8 cellular contexts compared by ENCODE assay signal in genomic region chr1:27284425-27285287, GRCh38. TPM values are rescaled to one million over a fixed set of nuclear protein-coding genes. Genes with fewer than 3 reads are reported as not detected.
A peak's percentile ranks its signal among the peaks of the same experiment; 100 is the strongest.
DNase-seq lines count a peak whose midpoint lies in the region; ATAC-seq and TF ChIP-seq lines count a peak whose summit lies in the region.

No MANE protein-coding gene starts in this region.

- H3K27ac Mint-ChIP-seq in T-helper 17 cell, result no peak overlapping the region

- ATAC-seq in T-helper 17 cell, result peak; percentile 91
- ATAC-seq in HG03460 (IDR thresholded peaks at IDR 0.05; ENCODE audit: unreplicated experiment), result no peak
- ATAC-seq in HG03520 (IDR thresholded peaks at IDR 0.05; ENCODE audit: unreplicated experiment), result no peak

- TF ChIP-seq CTCF in GM12872 (IDR thresholded peaks at IDR 0.05; ENCODE audit: insufficient read depth, low read depth, low read length) (peak; percentile 78), right atrium auricular region (IDR thresholded peaks at IDR 0.05) (peak; percentile 85 to 87), retinal pigment epithelial cell (conservative IDR thresholded peaks at IDR 0.05; ENCODE audit: low read depth, low read length) (peak; percentile 78)

- H3K27me3 Mint-ChIP-seq in T-helper 17 cell, result no peaks in the 10 kb centered on the region

- no peak overlapping the region for H3K4me3 Mint-ChIP-seq in T-helper 17 cell

- H3K4me1 ChIP-seq in right atrium auricular region, result no peaks in the 10 kb centered on the region

- H3K4me1 Mint-ChIP-seq in T-helper 17 cell, result peaks cover 2% of the 10 kb centered on the region

- peaks cover 33% of the 10 kb centered on the region for H3K36me3 ChIP-seq in right atrium auricular region

- no peak overlapping the region for H3K27ac ChIP-seq in right atrium auricular region

- no peaks in the 10 kb centered on the region for H3K27me3 ChIP-seq in right atrium auricular region

- DNase-seq in NCI-H146 treated with DMSO at 0.1 percent for 48 hours (lab: John Stamatoyannopoulos, UW; ENCODE audit: unreplicated experiment) (peak; percentile 5), T-helper 17 cell (peak; percentile 62 to 84 (median 71)), amniotic epithelial cell (ENCODE audit: low read depth) (peak; percentile 57), right atrium auricular region (ENCODE audit: low spot score) (peak; percentile 82), retinal pigment epithelial cell (ENCODE audit: low read depth) (peak; percentile 27)

- no peak overlapping the region for H3K4me3 ChIP-seq in right atrium auricular region
- H3K4me3 ChIP-seq in retinal pigment epithelial cell (ENCODE audit: low read length), result no peak overlapping the region

- peaks cover 6% of the 10 kb centered on the region for H3K36me3 Mint-ChIP-seq in T-helper 17 cell (ENCODE audit: low read depth)

- H3K9me3 ChIP-seq in T-helper 17 cell (ENCODE audit: control insufficient read depth, low read length, poor library complexity, severe bottlenecking) (no peaks in the 10 kb centered on the region), right atrium auricular region (no peaks in the 10 kb centered on the region)

RNA-seq across cellular contexts. Expression of gene TMEM222, which starts 37.3 kb away (rescaled TPM):
- total RNA-seq in T-helper 17 cell, result 10 to 100 TPM; 24.8 to 27.0 TPM
- total RNA-seq in right atrium auricular region, result 10 to 100 TPM; 13.6 to 24.3 TPM

RNA-seq across cellular contexts. Expression of gene WDTC1, which starts 50.2 kb away (rescaled TPM):
- total RNA-seq in T-helper 17 cell (10 to 100 TPM; 30.7 to 32.9 TPM), right atrium auricular region (10 to 100 TPM; 52.0 to 77.9 TPM)

RNA-seq across cellular contexts. Expression of gene SYTL1, which starts 57.2 kb away (rescaled TPM):
- 100 to 1,000 TPM; 206 to 261 TPM for total RNA-seq in T-helper 17 cell
- 1 to 10 TPM; 1.3 to 1.8 TPM for total RNA-seq in right atrium auricular region

Comparison
In these comparisons a context has a peak if more than half of its experiments do, and no peak if none do; other contexts are left out.
1. DNase-seq: peak in every context shown above with its lines; median percentile 82 in right atrium auricular region; 71 in T-helper 17 cell; 57 in amniotic epithelial cell; 27 in retinal pigment epithelial cell; 5 in NCI-H146 treated with DMSO at 0.1 percent for 48 hours.
2. RNA of gene SYTL1, which starts 57.2 kb away (total RNA-seq): 206 to 261 TPM in T-helper 17 cell; 1.3 to 1.8 TPM in right atrium auricular region; every median in the first group is over 10 times any median in the second.
3. Peak in every context shown above with its lines, with median percentiles within 50 percentile points of each other: CTCF ChIP-seq.